In genomic region chr10:3876563-3876962, GRCh38 we compare ENCODE assay signal across 12 cellular contexts.
DNase-seq lines count a peak whose midpoint lies in the region; ATAC-seq and TF ChIP-seq lines count a peak whose summit lies in the region.
"Had no signal": no experiment of that assay in that cellular context is flagged by ENCODE, and none has a peak within 500 bp of the region (broad histone marks: within the 10 kb centered on the region; RNA-seq: fewer than 3 reads in every experiment).

No MANE protein-coding gene starts in this region.

- H3K36me3 ChIP-seq in CD4-positive, CD25-positive, alpha-beta regulatory T cell (ENCODE audit: control insufficient read depth, insufficient read depth, low read length) = no peaks in the 10 kb centered on the region
- no peaks in the 10 kb centered on the region for H3K36me3 ChIP-seq in hepatocyte (replicated peaks; ENCODE audit: insufficient read depth, low read depth)

- peaks cover 32 to 67% (median 53%) of the 10 kb centered on the region in 4 donors for H3K4me1 Mint-ChIP-seq in CD4-positive, CD25-positive, alpha-beta regulatory T cell
- H3K4me1 Mint-ChIP-seq in IgD-negative memory B cell = peaks cover 38 to 47% (median 42%) of the 10 kb centered on the region in 3 donors
- peaks cover 60% of the 10 kb centered on the region for H3K4me1 Mint-ChIP-seq in central memory CD8-positive, alpha-beta T cell
- H3K4me1 Mint-ChIP-seq in natural killer cell treated with Interleukin-12 subunit alpha and Interleukin-12 subunit beta and Interleukin-15 and Interleukin-18, amount 100 ng/mL, for 72 hours (ENCODE audit: low read depth in 2 of 2) = peaks cover 51% of the 10 kb centered on the region in 2 donors
- peaks cover 15% of the 10 kb centered on the region for H3K4me1 Mint-ChIP-seq in mesothelial cell of epicardium

- DNase-seq in CD4-positive, CD25-positive, alpha-beta regulatory T cell = no peak
- no peak for DNase-seq in central memory CD8-positive, alpha-beta T cell (ENCODE audit: low spot score in 2 of 2)
- DNase-seq in natural killer cell treated with Interleukin-12 subunit alpha and Interleukin-12 subunit beta and Interleukin-15 and Interleukin-18, amount 100 ng/mL, for 72 hours (ENCODE audit: low spot score) = no peak
- no peak for DNase-seq in OCI-M2 (lab: John Stamatoyannopoulos, UW; ENCODE audit: unreplicated experiment)
- no peak for DNase-seq in mesothelial cell of epicardium (ENCODE audit: low spot score in 2 of 2, unreplicated experiment in 2 of 2)
- no peak for DNase-seq in hepatocyte (ENCODE audit: low spot score)
- DNase-seq: activated T-cell treated with anti-CD3 and anti-CD28 coated beads for 4 hours; anterior cingulate cortex; stimulated activated CD4-positive, alpha-beta T cell treated with anti-CD3 and anti-CD28 coated beads, Interleukin-1b, Interleukin-23, amount 100 ng/mL, for 48 hours had no signal

- H3K4me2 ChIP-seq in hepatocyte = no peak overlapping the region

- H2AFZ ChIP-seq in hepatocyte = no peak overlapping the region

- 70% methylated on average over 7 of the region's 7 CpGs for WGBS in hepatocyte (ENCODE audit: low lambda C conversion rate, missing lambda C conversion rate)

- no peak for ATAC-seq in CD4-positive, CD25-positive, alpha-beta regulatory T cell (ENCODE audit: low read depth in 2 of 2)
- ATAC-seq in central memory CD8-positive, alpha-beta T cell (replicated peaks; ENCODE audit: extremely low read depth, poor library complexity, severe bottlenecking) = no peak
- ATAC-seq in natural killer cell treated with Interleukin-12 subunit alpha and Interleukin-12 subunit beta and Interleukin-15 and Interleukin-18, amount 100 ng/mL, for 72 hours = no peak
- no peak for ATAC-seq in HG03097 (IDR thresholded peaks at IDR 0.05; ENCODE audit: low FRiP score, unreplicated experiment)

- no peaks in the 10 kb centered on the region for H3K79me2 ChIP-seq in hepatocyte

- H3K9me3 Mint-ChIP-seq in CD4-positive, CD25-positive, alpha-beta regulatory T cell = no peaks in the 10 kb centered on the region
- H3K9me3 Mint-ChIP-seq in IgD-negative memory B cell (peaks cover 0 to 2% (median 0%) of the 10 kb centered on the region in 3 donors), mesothelial cell of epicardium (no peaks in the 10 kb centered on the region)
- no peaks in the 10 kb centered on the region for H3K9me3 Mint-ChIP-seq in central memory CD8-positive, alpha-beta T cell
- peaks cover under 1% of the 10 kb centered on the region for H3K9me3 Mint-ChIP-seq in natural killer cell treated with Interleukin-12 subunit alpha and Interleukin-12 subunit beta and Interleukin-15 and Interleukin-18, amount 100 ng/mL, for 72 hours

- no peaks in the 10 kb centered on the region for H3K27me3 ChIP-seq in CD4-positive, CD25-positive, alpha-beta regulatory T cell (ENCODE audit: control insufficient read depth, insufficient read depth, low read length)
- H3K27me3 ChIP-seq in hepatocyte = no peaks in the 10 kb centered on the region

- no peak for TF ChIP-seq CTCF in mesothelial cell of epicardium (IDR thresholded peaks at IDR 0.05; ENCODE audit: unreplicated experiment)
- no peak for TF ChIP-seq CTCF in hepatocyte (IDR thresholded peaks at IDR 0.05; ENCODE audit: poor library complexity)

- peaks cover 55% of the 10 kb centered on the region for H3K4me1 ChIP-seq in CD4-positive, CD25-positive, alpha-beta regulatory T cell (ENCODE audit: control insufficient read depth, insufficient read depth, low read length, poor library complexity, severe bottlenecking)
- no peaks in the 10 kb centered on the region for H3K4me1 ChIP-seq in hepatocyte (ENCODE audit: insufficient read depth)

- no peaks in the 10 kb centered on the region for H3K36me3 Mint-ChIP-seq in CD4-positive, CD25-positive, alpha-beta regulatory T cell
- H3K36me3 Mint-ChIP-seq in IgD-negative memory B cell = no peaks in the 10 kb centered on the region
- peaks cover 23% of the 10 kb centered on the region for H3K36me3 Mint-ChIP-seq in central memory CD8-positive, alpha-beta T cell (ENCODE audit: insufficient read depth)
- peaks cover 2% of the 10 kb centered on the region for H3K36me3 Mint-ChIP-seq in natural killer cell treated with Interleukin-12 subunit alpha and Interleukin-12 subunit beta and Interleukin-15 and Interleukin-18, amount 100 ng/mL, for 72 hours
- H3K36me3 Mint-ChIP-seq in mesothelial cell of epicardium = no peaks in the 10 kb centered on the region

- H3K4me3 Mint-ChIP-seq in CD4-positive, CD25-positive, alpha-beta regulatory T cell = peak overlapping the region in 3 of 4 donors; percentile 19 to 87 (median 23)
- peak overlapping the region in 2 of 4 donors; percentile 7 to 32 for H3K4me3 Mint-ChIP-seq in IgD-negative memory B cell
- H3K4me3 Mint-ChIP-seq in central memory CD8-positive, alpha-beta T cell = peak overlapping the region; percentile 73
- peak overlapping the region; percentile 41 for H3K4me3 Mint-ChIP-seq in natural killer cell treated with Interleukin-12 subunit alpha and Interleukin-12 subunit beta and Interleukin-15 and Interleukin-18, amount 100 ng/mL, for 72 hours
- no peak overlapping the region for H3K4me3 Mint-ChIP-seq in mesothelial cell of epicardium

- H3K27me3 Mint-ChIP-seq in CD4-positive, CD25-positive, alpha-beta regulatory T cell = peaks cover 5% of the 10 kb centered on the region
- H3K27me3 Mint-ChIP-seq in IgD-negative memory B cell = peaks cover 2% of the 10 kb centered on the region
- H3K27me3 Mint-ChIP-seq in central memory CD8-positive, alpha-beta T cell = no peaks in the 10 kb centered on the region
- no peaks in the 10 kb centered on the region for H3K27me3 Mint-ChIP-seq in natural killer cell treated with Interleukin-12 subunit alpha and Interleukin-12 subunit beta and Interleukin-15 and Interleukin-18, amount 100 ng/mL, for 72 hours
- H3K27me3 Mint-ChIP-seq in mesothelial cell of epicardium (ENCODE audit: low read depth) = no peaks in the 10 kb centered on the region

- peak overlapping the region; percentile 62 for H3K4me3 ChIP-seq in CD4-positive, CD25-positive, alpha-beta regulatory T cell (ENCODE audit: low read depth, low read length)
- no peak overlapping the region for H3K4me3 ChIP-seq in hepatocyte

- H4K20me1 ChIP-seq in hepatocyte (ENCODE audit: insufficient read depth, poor library complexity, severe bottlenecking) = no peaks in the 10 kb centered on the region

- H3K27ac Mint-ChIP-seq in CD4-positive, CD25-positive, alpha-beta regulatory T cell = peak overlapping the region; percentile 64 to 99 (median 97)
- H3K27ac Mint-ChIP-seq in IgD-negative memory B cell (peak overlapping the region in 2 of 3 donors; percentile 5 to 64), mesothelial cell of epicardium (no peak overlapping the region)
- peak overlapping the region; percentile 99 for H3K27ac Mint-ChIP-seq in central memory CD8-positive, alpha-beta T cell (ENCODE audit: low read depth)
- H3K27ac Mint-ChIP-seq in natural killer cell treated with Interleukin-12 subunit alpha and Interleukin-12 subunit beta and Interleukin-15 and Interleukin-18, amount 100 ng/mL, for 72 hours = peak overlapping the region; percentile 87 to 92

- H3K9me2 ChIP-seq in hepatocyte (replicated peaks; ENCODE audit: insufficient read depth) = no peaks in the 10 kb centered on the region

- H3K27ac ChIP-seq in CD4-positive, CD25-positive, alpha-beta regulatory T cell (ENCODE audit: insufficient read depth, low read length, poor library complexity, severe bottlenecking) = peak overlapping the region; percentile 98
- H3K27ac ChIP-seq in hepatocyte = no peak overlapping the region
- H3K27ac ChIP-seq: C4-2B had no signal

- H3K9me3 ChIP-seq in CD4-positive, CD25-positive, alpha-beta regulatory T cell (ENCODE audit: control insufficient read depth in 2 of 2, low read length in 2 of 2) = no peaks in the 10 kb centered on the region
- H3K9me3 ChIP-seq in hepatocyte (ENCODE audit: low read depth) = no peaks in the 10 kb centered on the region
